15 cellular contexts compared by ENCODE assay signal in the genomic region with DNA sequence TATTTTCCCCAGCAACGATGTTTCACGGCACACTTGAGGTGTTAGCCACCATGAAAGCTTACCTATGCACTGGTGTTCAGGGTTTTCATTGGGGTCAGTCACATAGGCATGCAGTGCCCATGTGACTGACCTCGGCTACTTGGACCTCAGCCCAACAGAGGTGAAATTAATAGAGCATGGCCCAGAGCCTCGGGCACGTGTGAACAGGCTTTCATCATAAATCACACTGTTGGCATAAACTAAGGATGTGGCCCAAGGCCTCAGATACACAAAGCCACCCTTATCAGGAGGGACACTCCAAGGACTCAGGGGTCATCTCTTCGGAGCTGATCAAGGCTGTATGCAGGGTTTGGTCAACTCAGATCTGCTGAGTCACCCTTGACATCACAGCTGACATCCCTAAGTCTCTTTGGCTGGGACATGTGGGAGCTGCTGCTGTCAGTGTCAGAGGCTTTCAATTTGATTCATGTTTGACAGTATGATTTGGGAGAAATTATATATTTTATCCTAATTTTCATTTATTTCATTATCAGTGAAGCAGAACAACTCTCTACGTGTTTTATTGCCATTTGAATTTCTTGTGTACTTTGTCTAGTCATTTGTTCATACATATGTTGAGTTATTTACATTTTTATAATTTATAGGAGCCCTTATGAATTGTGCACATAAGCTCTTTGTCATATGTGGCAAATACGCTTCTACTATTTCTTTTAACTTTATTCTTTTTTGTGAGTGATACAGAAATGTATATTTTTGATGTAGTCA. TPM values are rescaled to one million over a fixed set of nuclear protein-coding genes. Genes with fewer than 3 reads are reported as not detected.
DNase-seq lines count a peak whose midpoint lies in the region; TF ChIP-seq lines count a peak whose summit lies in the region.
"Had no signal": no experiment of that assay in that cellular context is flagged by ENCODE, and none has a peak within 500 bp of the region (broad histone marks: within the 10 kb centered on the region; RNA-seq: fewer than 3 reads in every experiment).

No MANE protein-coding gene starts in this region.

- POLR2A ChIA-PET in RWPE1 (lab: Yijun Ruan, JAX; ENCODE audit: low non-redundant PET): no interaction called here

- no peaks in the 10 kb centered on the region for H3K36me3 ChIP-seq in testis (ENCODE audit: low read depth, missing control alignments)
- H3K36me3 ChIP-seq: transverse colon had no signal

- H3K4me1 ChIP-seq in testis: no peaks in the 10 kb centered on the region
- H3K4me1 ChIP-seq: transverse colon had no signal

- CTCF ChIA-PET in RWPE1 (lab: Yijun Ruan, JAX): interaction anchor here (0.9 kb wide), 1 partner anchor 16 kb away, joined by 4 read pairs; no protein-coding TSS in a partner anchor

- H3K9me3 ChIP-seq in testis: no peaks in the 10 kb centered on the region
- H3K9me3 ChIP-seq: transverse colon had no signal

- peaks cover 1% of the 10 kb centered on the region for H3K36me3 Mint-ChIP-seq in chondrocyte (ENCODE audit: low read depth)
- H3K36me3 Mint-ChIP-seq: IgD-negative memory B cell had no signal

- peak; percentile 52 for DNase-seq in DMS79 (lab: John Stamatoyannopoulos, UW)
- DNase-seq in NCI-H526 (lab: John Stamatoyannopoulos, UW): peak; percentile 57 to 76
- DNase-seq in chondrocyte (ENCODE audit: low spot score): peak; percentile 25
- DNase-seq in myocyte (ENCODE audit: low read depth): peak; percentile 39
- no peak for DNase-seq in hippocampal formation (lab: John Stamatoyannopoulos, UW)
- no peak for DNase-seq in RWPE1 (ENCODE audit: low spot score)
- DNase-seq in GM13976 (ENCODE audit: low spot score): no peak
- DNase-seq in testis: no peak
- DNase-seq: activated effector memory CD4-positive, alpha-beta T cell treated with Interleukin-2 at 50 U/mL for 16 hours; AML-193; effector CD8-positive, alpha-beta T cell; NCI-H1694 treated with DMSO at 0.1 percent for 48 hours; SIG-M5; transverse colon had no signal

- H3K4me3 ChIP-seq in testis: no peak overlapping the region
- H3K4me3 ChIP-seq: transverse colon had no signal

- in situ Hi-C loops in GM13976 (cut with MboI; ENCODE audit: low sequenced_read_pairs, unreplicated experiment): no loop called here

- no peak for TF ChIP-seq CTCF in chondrocyte (IDR thresholded peaks at IDR 0.05)
- TF ChIP-seq CTCF in RWPE1 (conservative IDR thresholded peaks at IDR 0.05; ENCODE audit: low read depth): no peak
- no peak for TF ChIP-seq CTCF in GM13976 (IDR thresholded peaks at IDR 0.05; ENCODE audit: borderline replicate concordance, control extremely low read depth, extremely low read depth, insufficient read depth, missing control alignments)
- TF ChIP-seq CTCF in testis (IDR thresholded peaks at IDR 0.05): no peak

- intact Hi-C loops in testis (cut with DNase I; ENCODE audit: low total_unique reads): no loop called here

- no peak for TF ChIP-seq POLR2A in testis (IDR thresholded peaks at IDR 0.05)

- H3K4me3 Mint-ChIP-seq in chondrocyte (ENCODE audit: unreplicated experiment): no peak overlapping the region

- peaks cover 3% of the 10 kb centered on the region for H3K27me3 Mint-ChIP-seq in chondrocyte (ENCODE audit: low read depth)

- H3K27ac ChIP-seq in RWPE1 (no peak overlapping the region), testis (no peak overlapping the region)
- H3K27ac ChIP-seq: transverse colon had no signal

- H3K27me3 ChIP-seq in testis: no peaks in the 10 kb centered on the region
- H3K27me3 ChIP-seq: transverse colon had no signal

- no peaks in the 10 kb centered on the region for H3K4me1 Mint-ChIP-seq in chondrocyte (ENCODE audit: low read depth)

- H3K9me3 Mint-ChIP-seq in chondrocyte (ENCODE audit: low read depth): no peaks in the 10 kb centered on the region
- H3K9me3 Mint-ChIP-seq: IgD-negative memory B cell had no signal

- WGBS in testis, 2 donors: 52 to 72% methylated on average over 7 to 8 of the region's 8 CpGs

- no peak overlapping the region for H3K27ac Mint-ChIP-seq in chondrocyte (ENCODE audit: unreplicated experiment)

RNA-seq across cellular contexts. Expression of gene ANKRD33B, which starts 59.7 kb away (rescaled TPM):
- total RNA-seq in chondrocyte (0.80 to 4.0 TPM (median 3.7 TPM) in 3 replicates), myocyte (1.0 and 3.1 TPM in 2 replicates), testis (1 to 10 TPM; 5.6 to 5.8 TPM)
- 4.3 TPM for polyA plus RNA-seq in myocyte (2012)
- polyA plus RNA-seq in testis (ENCODE audit: insufficient read depth, low read depth, low replicate concordance): 3.7 TPM

Comparison
In these comparisons a context has a peak if more than half of its experiments do, and no peak if none do; other contexts are left out.
1. DNase-seq: peak in DMS79 (single experiment), NCI-H526 (2 of 2), chondrocyte (single experiment) and myocyte (single experiment); none in hippocampal formation (0 of 2), RWPE1 (single experiment), GM13976 (single experiment) and testis (single experiment).